11 cellular contexts compared by ENCODE assay signal in the genomic region with DNA sequence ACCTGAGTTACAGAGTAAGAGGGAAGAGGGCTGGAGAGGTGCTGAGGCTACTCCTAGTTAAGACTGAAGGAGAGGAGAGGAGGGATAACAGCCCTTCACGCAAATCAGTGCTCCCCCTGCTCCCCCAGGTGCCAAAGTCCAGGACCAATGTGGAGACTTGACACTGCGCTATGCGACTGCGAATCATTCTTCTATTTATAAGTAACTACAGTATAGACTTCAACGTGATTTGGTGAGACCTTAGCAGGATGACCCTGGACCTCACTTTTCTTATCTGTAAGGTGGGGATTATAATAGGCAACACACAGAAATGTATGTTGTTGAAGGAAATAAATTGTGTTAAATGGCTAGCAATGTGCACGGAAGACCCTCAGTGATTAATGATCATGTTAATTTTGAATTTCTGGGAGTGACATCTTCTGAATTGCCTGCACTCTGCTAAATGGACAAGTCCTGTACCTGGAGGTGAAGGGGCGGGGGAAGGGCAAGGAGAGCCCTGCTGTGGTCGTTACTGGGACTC. TPM values are rescaled to one million over a fixed set of nuclear protein-coding genes. Genes with fewer than 3 reads are reported as not detected.
DNase-seq lines count a peak whose midpoint lies in the region; ATAC-seq and TF ChIP-seq lines count a peak whose summit lies in the region.
"Had no signal": no experiment of that assay in that cellular context is flagged by ENCODE, and none has a peak within 500 bp of the region (broad histone marks: within the 10 kb centered on the region; RNA-seq: fewer than 3 reads in every experiment).

No MANE protein-coding gene starts in this region.

- no peaks in the 10 kb centered on the region for H3K36me3 ChIP-seq in CD8-positive, alpha-beta T cell (ENCODE audit: insufficient read depth, low read length)
- H3K36me3 ChIP-seq in NT2/D1 (ENCODE audit: insufficient read depth, insufficient read length, low read length) (no peaks in the 10 kb centered on the region), esophagus muscularis mucosa (no peaks in the 10 kb centered on the region), parathyroid adenoma (ENCODE audit: control insufficient read depth, insufficient read depth, low read length) (no peaks in the 10 kb centered on the region)

- peak overlapping the region; percentile 68 for H3K4me3 Mint-ChIP-seq in CD8-positive, alpha-beta T cell

- intact Hi-C loops in CD8-positive, alpha-beta T cell (cut with DNase I, micrococcal nuclease): no loop called here
- intact Hi-C loops in esophagus muscularis mucosa (cut with DNase I): no loop called here

- no peak overlapping the region for H3K27ac Mint-ChIP-seq in CD8-positive, alpha-beta T cell

- no peak for TF ChIP-seq EP300 in esophagus muscularis mucosa (IDR thresholded peaks at IDR 0.05)

- peaks cover 5% of the 10 kb centered on the region for H3K4me1 ChIP-seq in CD8-positive, alpha-beta T cell (ENCODE audit: insufficient read depth, low read length)
- no peaks in the 10 kb centered on the region for H3K4me1 ChIP-seq in NT2/D1 (ENCODE audit: insufficient read depth, insufficient read length)
- peaks cover 15 to 30% (median 24%) of the 10 kb centered on the region in 4 donors for H3K4me1 ChIP-seq in esophagus muscularis mucosa
- H3K4me1 ChIP-seq in parathyroid adenoma: peaks cover 7% of the 10 kb centered on the region

- TF ChIP-seq CTCF in CD8-positive, alpha-beta T cell (IDR thresholded peaks at IDR 0.05): no peak
- no peak for TF ChIP-seq CTCF in esophagus muscularis mucosa (IDR thresholded peaks at IDR 0.05)
- no peak for TF ChIP-seq CTCF in parathyroid adenoma (IDR thresholded peaks at IDR 0.05)

- H3K9me3 Mint-ChIP-seq in CD8-positive, alpha-beta T cell: no peaks in the 10 kb centered on the region

- H2AFZ ChIP-seq in parathyroid adenoma: no peak overlapping the region

- no peak for ATAC-seq in CD8-positive, alpha-beta T cell
- ATAC-seq in GM18868 (IDR thresholded peaks at IDR 0.05; ENCODE audit: unreplicated experiment): no peak

- no peaks in the 10 kb centered on the region for H3K9me3 ChIP-seq in CD8-positive, alpha-beta T cell (ENCODE audit: low read length)
- H3K9me3 ChIP-seq in NT2/D1 (ENCODE audit: insufficient read depth, low read length) (no peaks in the 10 kb centered on the region), esophagus muscularis mucosa (no peaks in the 10 kb centered on the region), parathyroid adenoma (ENCODE audit: control insufficient read depth, low read length) (no peaks in the 10 kb centered on the region)

- H3K4me3 ChIP-seq in CD8-positive, alpha-beta T cell (ENCODE audit: low read depth, low read length): no peak overlapping the region
- H3K4me3 ChIP-seq in NT2/D1 (ENCODE audit: insufficient read length, low read depth) (peak overlapping the region; percentile 55), esophagus muscularis mucosa (peak overlapping the region; percentile 45 to 55 (median 48)), parathyroid adenoma (ENCODE audit: low read depth, low read length) (peak overlapping the region; percentile 48)

- no peak overlapping the region for H3K9ac ChIP-seq in NT2/D1 (ENCODE audit: insufficient read length, low read depth)
- no peak overlapping the region for H3K9ac ChIP-seq in parathyroid adenoma

- WGBS in esophagus muscularis mucosa: 11% methylated on average over 8 of the region's 8 CpGs

- H3K27me3 Mint-ChIP-seq in CD8-positive, alpha-beta T cell (ENCODE audit: low read depth): peaks cover 78% of the 10 kb centered on the region

- H3K4me2 ChIP-seq in parathyroid adenoma (ENCODE audit: low read length): peak overlapping the region; percentile 84

- H3K79me2 ChIP-seq in parathyroid adenoma: no peaks in the 10 kb centered on the region

- CTCF ChIA-PET in CD8-positive, alpha-beta T cell (lab: Charles Lee): no interaction called here

- DNase-seq in CD8-positive, alpha-beta T cell: no peak
- DNase-seq in NT2/D1 (ENCODE audit: low read depth, low spot score) (no peak), esophagus muscularis mucosa (ENCODE audit: extremely low spot score) (no peak), NCI-H1436 treated with DMSO at 0.1 percent for 48 hours (lab: John Stamatoyannopoulos, UW) (no peak), HT-29 (ENCODE audit: low spot score) (no peak), epidermal melanocyte (ENCODE audit: insufficient read length, low spot score) (no peak)
- DNase-seq: activated naive CD4-positive, alpha-beta T cell treated with Interleukin-2 at 50 U/mL for 16 hours; DMS153; left cardiac atrium had no signal

- POLR2A ChIA-PET in CD8-positive, alpha-beta T cell (lab: Charles Lee): no interaction called here

- H3K27me3 ChIP-seq in CD8-positive, alpha-beta T cell (ENCODE audit: insufficient read depth, low read length): peaks cover 24% of the 10 kb centered on the region
- H3K27me3 ChIP-seq in NT2/D1 (ENCODE audit: insufficient read depth, insufficient read length) (peaks cover 100% of the 10 kb centered on the region), esophagus muscularis mucosa (peaks cover 11 to 100% (median 69%) of the 10 kb centered on the region in 4 donors), parathyroid adenoma (ENCODE audit: control insufficient read depth, insufficient read depth, low read length) (peaks cover 31% of the 10 kb centered on the region)

- H3K4me1 Mint-ChIP-seq in CD8-positive, alpha-beta T cell (ENCODE audit: low read depth): peaks cover 11% of the 10 kb centered on the region

- H3K36me3 Mint-ChIP-seq in CD8-positive, alpha-beta T cell: no peaks in the 10 kb centered on the region

- no peak overlapping the region for H3K27ac ChIP-seq in CD8-positive, alpha-beta T cell (ENCODE audit: low read depth, low read length)
- H3K27ac ChIP-seq in esophagus muscularis mucosa (replicated peaks in 1 of 4) (no peak overlapping the region), parathyroid adenoma (no peak overlapping the region)

- TF ChIP-seq POLR2A in esophagus muscularis mucosa (IDR thresholded peaks at IDR 0.05; ENCODE audit: low read depth): no peak

RNA-seq across cellular contexts. Expression of a gene that starts 11.0 kb away (rescaled TPM):
- not detected for total RNA-seq in CD8-positive, alpha-beta T cell
- total RNA-seq in esophagus muscularis mucosa: under 1 TPM in 3 of 4 donors, not detected in 1; 0.11 to 0.17 (median 0.13) TPM
- not detected in 2 replicates for total RNA-seq in HT-29 (2014; rRNA removed; shearing (Covaris generic))
- total RNA-seq: left cardiac atrium had no signal
